Comparison of ENCODE assay signal across 21 cellular contexts in the genomic region with DNA sequence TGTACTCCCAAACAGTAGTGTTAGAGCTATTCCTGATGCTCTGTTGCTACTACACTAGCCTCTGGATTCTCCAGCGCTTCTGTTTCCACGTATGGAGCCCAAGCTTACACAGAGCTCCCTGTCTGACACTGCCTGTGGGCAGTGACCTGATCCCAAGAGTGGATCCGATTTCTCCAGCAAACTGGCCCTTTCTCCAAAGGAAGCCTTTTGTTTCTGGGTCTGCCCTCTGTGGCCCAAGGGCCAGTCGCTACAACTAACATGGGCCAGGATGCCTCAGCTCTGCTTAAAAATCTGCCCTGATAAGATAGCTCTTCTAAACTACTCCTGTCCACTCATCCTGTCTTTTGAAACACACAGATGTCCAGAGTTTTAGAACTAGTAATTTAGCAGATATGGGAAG.
A peak's percentile ranks its signal among the peaks of the same experiment; 100 is the strongest.
DNase-seq lines count a peak whose midpoint lies in the region; ATAC-seq, FAIRE-seq and TF ChIP-seq lines count a peak whose summit lies in the region.
"Had no signal": no experiment of that assay in that cellular context is flagged by ENCODE, and none has a peak within 500 bp of the region (broad histone marks: within the 10 kb centered on the region; RNA-seq: fewer than 3 reads in every experiment).

No MANE protein-coding gene starts in this region.

- H3K4me3 Mint-ChIP-seq in stimulated activated memory B cell treated with anti-CD40 and anti-IgM and Interleukin-4, amounts not matched to agents 10 μg/mL and 1 μg/mL and 100 μg/mL, for 72 hours = no peak overlapping the region
- H3K4me3 Mint-ChIP-seq: B cell; CD4-positive, alpha-beta T cell; CD8-positive, alpha-beta T cell had no signal

- H3K4me3 ChIP-seq in HepG2 (replicated peaks in 1 of 3; ENCODE audit: insufficient read depth in 1 of 3, low read depth in 2 of 3, low read length in 3 of 3) (no peak overlapping the region), right lobe of liver (no peak overlapping the region), IMR-90 (ENCODE audit: insufficient read depth, low read depth, low read length) (no peak overlapping the region), mesendoderm (ENCODE audit: low read length) (no peak overlapping the region)
- H3K4me3 ChIP-seq: A549; BLaER1 treated with 17β-estradiol and CSF1 and Interleukin-3, amounts not matched to agents 10 nM and 100 nM; GM12878 had no signal

- no peaks in the 10 kb centered on the region for H3K27me3 Mint-ChIP-seq in stimulated activated memory B cell treated with anti-CD40 and anti-IgM and Interleukin-4, amounts not matched to agents 10 μg/mL and 1 μg/mL and 100 μg/mL, for 72 hours
- H3K27me3 Mint-ChIP-seq: B cell; CD4-positive, alpha-beta T cell had no signal

- H3K27ac ChIP-seq in HepG2 (ENCODE audit: extremely low read length, insufficient read depth, low read length) (no peak overlapping the region), right lobe of liver (no peak overlapping the region), IMR-90 (ENCODE audit: insufficient read depth, low read length) (no peak overlapping the region), mesendoderm (ENCODE audit: low read depth, low read length) (no peak overlapping the region)
- H3K27ac ChIP-seq: 22Rv1; A549; BLaER1 treated with 17β-estradiol and CSF1 and Interleukin-3, amounts not matched to agents 10 nM and 100 nM; C4-2B had no signal

- no peaks in the 10 kb centered on the region for H3K4me1 Mint-ChIP-seq in stimulated activated memory B cell treated with anti-CD40 and anti-IgM and Interleukin-4, amounts not matched to agents 10 μg/mL and 1 μg/mL and 100 μg/mL, for 72 hours
- H3K4me1 Mint-ChIP-seq: B cell had no signal

- H4K5ac ChIP-seq in IMR-90 (ENCODE audit: low read depth, low read length) (no peak overlapping the region), mesendoderm (ENCODE audit: low read length) (no peak overlapping the region)

- H3K23ac ChIP-seq in IMR-90 (ENCODE audit: low read depth, low read length) = no peak overlapping the region
- H3K23ac ChIP-seq in mesendoderm (ENCODE audit: low read length) = no peak overlapping the region

- DNase-seq in HepG2 (ENCODE audit: low spot score) = no peak
- DNase-seq in right lobe of liver = no peak
- DNase-seq in IMR-90 = no peak
- no peak for DNase-seq in mesendoderm
- DNase-seq in HK-2 (ENCODE audit: unreplicated experiment) = no peak
- no peak for DNase-seq in activated CD4-positive, CD25-positive, alpha-beta regulatory T cell treated with anti-CD3 and anti-CD28 coated beads, Interleukin-2, amount 50 U/mL, for 72 hours
- DNase-seq: AML-193; CD4-positive, alpha-beta T cell; CD8-positive, alpha-beta T cell; DMS79 treated with DMSO at 0.1 percent for 48 hours; GDM1 had no signal

- ATAC-seq in HepG2 (peak; percentile 43), right lobe of liver (no peak), IMR-90 (ENCODE audit: low read depth) (no peak), HG03460 (IDR thresholded peaks at IDR 0.05; ENCODE audit: unreplicated experiment) (no peak)
- ATAC-seq in stimulated activated memory B cell treated with anti-CD40 and anti-IgM and Interleukin-4, amounts not matched to agents 10 μg/mL and 1 μg/mL and 100 μg/mL, for 72 hours = peak; percentile 57
- ATAC-seq: A549; CD8-positive, alpha-beta T cell; GM12878 had no signal

- H3K79me1 ChIP-seq in IMR-90 (ENCODE audit: low read depth in 1 of 2, low read length in 2 of 2) (no peaks in the 10 kb centered on the region), mesendoderm (ENCODE audit: low read length) (no peaks in the 10 kb centered on the region)

- no peak overlapping the region for H4K8ac ChIP-seq in IMR-90 (ENCODE audit: low read depth in 2 of 2, low read length in 2 of 2)
- no peak overlapping the region for H4K8ac ChIP-seq in mesendoderm (ENCODE audit: low read depth, low read length)

- H3K18ac ChIP-seq in IMR-90 (ENCODE audit: low read depth, low read length) = peak overlapping the region; percentile 33; the same call in 1 of the 2 replicates
- H3K18ac ChIP-seq in mesendoderm (ENCODE audit: low read length) = no peak overlapping the region

- H3K4me1 ChIP-seq in HepG2 (ENCODE audit: insufficient read depth, low read length) (peaks cover 8% of the 10 kb centered on the region), right lobe of liver (no peaks in the 10 kb centered on the region), IMR-90 (ENCODE audit: control insufficient read depth, insufficient read depth, low read length) (peaks cover 2% of the 10 kb centered on the region; the same call in 1 of the 2 replicates), mesendoderm (ENCODE audit: control insufficient read depth, low read depth, low read length) (peaks cover 3% of the 10 kb centered on the region)
- H3K4me1 ChIP-seq: A549 had no signal

- no peak overlapping the region for H3K9ac ChIP-seq in HepG2 (ENCODE audit: insufficient read depth, low read depth, low read length)
- H3K9ac ChIP-seq in IMR-90 (ENCODE audit: low read depth, low read length) = no peak overlapping the region
- no peak overlapping the region for H3K9ac ChIP-seq in mesendoderm (ENCODE audit: low read length)
- H3K9ac ChIP-seq: BLaER1 treated with 17β-estradiol and CSF1 and Interleukin-3, amounts not matched to agents 10 nM and 100 nM had no signal

- no peaks in the 10 kb centered on the region for H3K79me2 ChIP-seq in HepG2 (ENCODE audit: insufficient read depth, low read length)
- H3K79me2 ChIP-seq in mesendoderm (ENCODE audit: control insufficient read depth, insufficient read depth, low read length) = no peaks in the 10 kb centered on the region

- H3K27me3 ChIP-seq in HepG2 (ENCODE audit: control insufficient read depth in 1 of 2, insufficient read depth in 2 of 2, low read length in 2 of 2) = no peaks in the 10 kb centered on the region
- no peaks in the 10 kb centered on the region for H3K27me3 ChIP-seq in right lobe of liver
- H3K27me3 ChIP-seq in IMR-90 (ENCODE audit: control insufficient read depth, insufficient read depth, low read length) = no peaks in the 10 kb centered on the region
- no peaks in the 10 kb centered on the region for H3K27me3 ChIP-seq in mesendoderm (ENCODE audit: insufficient read depth, low read length, poor library complexity)
- H3K27me3 ChIP-seq: BLaER1 treated with 17β-estradiol and CSF1 and Interleukin-3, amounts not matched to agents 10 nM and 100 nM had no signal

- H3K27ac Mint-ChIP-seq in stimulated activated memory B cell treated with anti-CD40 and anti-IgM and Interleukin-4, amounts not matched to agents 10 μg/mL and 1 μg/mL and 100 μg/mL, for 72 hours = no peak overlapping the region
- H3K27ac Mint-ChIP-seq: B cell; CD4-positive, alpha-beta T cell; CD8-positive, alpha-beta T cell had no signal

- TF ChIP-seq CTCF in HepG2 (CRISPR knock-in tag; IDR thresholded peaks at IDR 0.05) (no peak), right lobe of liver (IDR thresholded peaks at IDR 0.05) (no peak), IMR-90 (conservative IDR thresholded peaks at IDR 0.05; ENCODE audit: low read depth, low read length) (no peak)

- H3K4me2 ChIP-seq in HepG2 (ENCODE audit: low read depth, low read length) (no peak overlapping the region), IMR-90 (ENCODE audit: low read depth, low read length) (no peak overlapping the region), mesendoderm (ENCODE audit: low read length) (no peak overlapping the region)
- H3K4me2 ChIP-seq: A549; BLaER1 treated with 17β-estradiol and CSF1 and Interleukin-3, amounts not matched to agents 10 nM and 100 nM had no signal

- no peaks in the 10 kb centered on the region for H3K36me3 Mint-ChIP-seq in stimulated activated memory B cell treated with anti-CD40 and anti-IgM and Interleukin-4, amounts not matched to agents 10 μg/mL and 1 μg/mL and 100 μg/mL, for 72 hours
- H3K36me3 Mint-ChIP-seq: CD8-positive, alpha-beta T cell had no signal

- in situ Hi-C loops in HepG2 (cut with HindIII; ENCODE audit: extremely low pct_ligation_motif_present, low pct_unique_long_range_greater_than_20kb) = no loop called here
- in situ Hi-C loops in IMR-90 (cut with MboI; ENCODE audit: low sequenced_read_pairs) = no loop called here

- BruUV-seq in HepG2 (replicated peaks; lab: Mats Ljungman, UMichigan) (no TSS peak), IMR-90 (replicated peaks; lab: Mats Ljungman, UMichigan) (no TSS peak)

- TF ChIP-seq POLR2A in HepG2 (IDR thresholded peaks at IDR 0.05; ENCODE audit: insufficient read depth in 1 of 2, low read depth in 2 of 2, low read length in 2 of 2) (no peak), right lobe of liver (IDR thresholded peaks at IDR 0.05) (no peak), IMR-90 (IDR thresholded peaks at IDR 0.05; ENCODE audit: low read depth, low read length) (no peak)

- H3K4ac ChIP-seq in IMR-90 (ENCODE audit: low read depth, low read length) = no peak overlapping the region
- H3K4ac ChIP-seq in mesendoderm (ENCODE audit: low read depth, low read length) = peak overlapping the region; percentile 83

- H3K36me3 ChIP-seq in HepG2 (replicated peaks in 1 of 2; ENCODE audit: control insufficient read depth in 1 of 2, insufficient read depth in 2 of 2, low read length in 2 of 2) (no peaks in the 10 kb centered on the region), right lobe of liver (no peaks in the 10 kb centered on the region), IMR-90 (ENCODE audit: control insufficient read depth, insufficient read depth, low read length) (no peaks in the 10 kb centered on the region), mesendoderm (ENCODE audit: control insufficient read depth, insufficient read depth, low read length) (no peaks in the 10 kb centered on the region)
- H3K36me3 ChIP-seq: BLaER1 treated with 17β-estradiol and CSF1 and Interleukin-3, amounts not matched to agents 10 nM and 100 nM had no signal

- H3K9me1 ChIP-seq in IMR-90 (ENCODE audit: insufficient read depth, low read length) = no peaks in the 10 kb centered on the region

- H3K56ac ChIP-seq in IMR-90 (ENCODE audit: extremely low read depth, insufficient read depth, low read length) = no peak overlapping the region
- H3K56ac ChIP-seq in mesendoderm (ENCODE audit: low read length) = no peak overlapping the region

- CTCF ChIA-PET in HepG2 (lab: Yijun Ruan, JAX; ENCODE audit: low intra/inter-chr PET ratio, low total read pairs) = no interaction called here
- CTCF ChIA-PET in IMR-90 (lab: Yijun Ruan, JAX) = no interaction called here

- POLR2A ChIA-PET in HepG2 (lab: Yijun Ruan, JAX) (no interaction called here), IMR-90 (lab: Charles Lee; ENCODE audit: unreplicated experiment) (no interaction called here)

- H3K9me3 ChIP-seq in HepG2 (ENCODE audit: low read length) (no peaks in the 10 kb centered on the region), right lobe of liver (no peaks in the 10 kb centered on the region), IMR-90 (ENCODE audit: control insufficient read depth, insufficient read depth, low read length) (no peaks in the 10 kb centered on the region)
- H3K9me3 ChIP-seq: A549; BLaER1 treated with 17β-estradiol and CSF1 and Interleukin-3, amounts not matched to agents 10 nM and 100 nM had no signal

- H2AK5ac ChIP-seq in IMR-90 (ENCODE audit: low read depth, low read length) (no peak overlapping the region), mesendoderm (ENCODE audit: low read length) (no peak overlapping the region)

- TF ChIP-seq RAD21 in HepG2 (CRISPR knock-in tag; IDR thresholded peaks at IDR 0.05) (no peak), IMR-90 (IDR thresholded peaks at IDR 0.05; ENCODE audit: low read length) (no peak)

- no peaks in the 10 kb centered on the region for H4K20me1 ChIP-seq in HepG2 (ENCODE audit: insufficient read depth, low read length)
- H4K20me1 ChIP-seq in IMR-90 (ENCODE audit: insufficient read depth, low read length) = no peaks in the 10 kb centered on the region
- H4K20me1 ChIP-seq: BLaER1 treated with 17β-estradiol and CSF1 and Interleukin-3, amounts not matched to agents 10 nM and 100 nM had no signal

- WGBS in HepG2 (ENCODE audit: low lambda C conversion rate) = 65% methylated on average over 4 of the region's 4 CpGs
- 85% methylated on average over 2 of the region's 4 CpGs for WGBS in right lobe of liver (ENCODE audit: insufficient coverage, low coverage, low lambda C conversion rate, missing lambda C conversion rate)
- WGBS in IMR-90 (ENCODE audit: extremely low coverage in 2 of 2, insufficient read length in 1 of 2), 2 experiments = 100% methylated on average over 2 of the region's 4 CpGs; no CpG with 5 or more reads in 1 of the 2 experiments
- WGBS in mesendoderm (ENCODE audit: extremely low coverage, insufficient coverage, low lambda C conversion rate) = no CpG with 5 or more reads among the region's 4 CpGs

- FAIRE-seq in HepG2 (lab: Jason Lieb, UNC) = no peak
- FAIRE-seq: A549, GM12878, GM12892, GM18507 had no signal

- H4K91ac ChIP-seq in IMR-90 (ENCODE audit: insufficient read depth, low read depth, low read length) = no peak overlapping the region

- no peak overlapping the region for H3K14ac ChIP-seq in IMR-90 (replicated peaks; ENCODE audit: low read depth, low read length)

- H2BK120ac ChIP-seq in IMR-90 (ENCODE audit: low read depth, low read length) (no peak overlapping the region), mesendoderm (ENCODE audit: low read depth, low read length) (no peak overlapping the region)

- TF ChIP-seq EP300 in HepG2 (IDR thresholded peaks at IDR 0.05; ENCODE audit: low read depth in 2 of 2, low read length in 2 of 2) (no peak), HepG2 (CRISPR knock-in tag; IDR thresholded peaks at IDR 0.05; ENCODE audit: borderline replicate concordance) (no peak)

- no peaks in the 10 kb centered on the region for H3K9me3 Mint-ChIP-seq in stimulated activated memory B cell treated with anti-CD40 and anti-IgM and Interleukin-4, amounts not matched to agents 10 μg/mL and 1 μg/mL and 100 μg/mL, for 72 hours
- H3K9me3 Mint-ChIP-seq: CD4-positive, alpha-beta T cell; CD8-positive, alpha-beta T cell had no signal

- dilution Hi-C loops in IMR-90 (cut with HindIII; ENCODE audit: low sequenced_read_pairs, unreplicated experiment) = no loop called here

- intact Hi-C loops in HepG2 (cut with micrococcal nuclease; ENCODE audit: unreplicated experiment) = no loop called here
- intact Hi-C loops in right lobe of liver (cut with DNase I) = no loop called here
- intact Hi-C loops in IMR-90 (cut with micrococcal nuclease) = no loop called here

- H2BK5ac ChIP-seq in IMR-90 (ENCODE audit: low read depth, low read length, poor library complexity, severe bottlenecking) = no peak overlapping the region
- H2BK5ac ChIP-seq in mesendoderm (ENCODE audit: low read length) = no peak overlapping the region

- H2AFZ ChIP-seq in HepG2 (ENCODE audit: low read length) = no peak overlapping the region
- no peak overlapping the region for H2AFZ ChIP-seq in IMR-90 (replicated peaks; ENCODE audit: low read length, poor library complexity)

- H2BK20ac ChIP-seq in IMR-90 (ENCODE audit: low read depth, low read length) = no peak overlapping the region

- H2BK15ac ChIP-seq in IMR-90 (ENCODE audit: low read depth, low read length) (no peak overlapping the region), mesendoderm (replicated peaks; ENCODE audit: low read depth) (no peak overlapping the region)

- no peak overlapping the region for H2AK9ac ChIP-seq in IMR-90 (replicated peaks; ENCODE audit: low read depth, low read length, poor library complexity)

Comparison
In these comparisons a context has a peak if more than half of its experiments do, and no peak if none do; other contexts are left out.
1. ATAC-seq: peak in HepG2 (single experiment) and stimulated activated memory B cell treated with anti-CD40 and anti-IgM and Interleukin-4, amounts not matched to agents 10 μg/mL and 1 μg/mL and 100 μg/mL, for 72 hours (single experiment); none in right lobe of liver (0 of 4), IMR-90 (single experiment) and HG03460 (single experiment).